Comparison of ENCODE assay signal across 1 cellular context in genomic region chr1:229600229-229600628, GRCh38.
TF ChIP-seq lines count a peak whose summit lies in the region.

No MANE protein-coding gene starts in this region.

TF ChIP-seq in H1, 55 proteins besides CTCF, POLR2A, EP300 and RAD21:
- no peak for TF ChIP-seq CHD2 (IDR thresholded peaks at IDR 0.05; ENCODE audit: low read length)
- TF ChIP-seq NANOG (IDR thresholded peaks at IDR 0.05; ENCODE audit: insufficient read depth, low read depth, low read length, poor library complexity, severe bottlenecking) = no peak
- TF ChIP-seq SUZ12 (IDR thresholded peaks at IDR 0.05; ENCODE audit: low read length) = no peak
- TF ChIP-seq GTF2F1 (IDR thresholded peaks at IDR 0.05; ENCODE audit: borderline replicate concordance, low read depth, low read length) = no peak
- TF ChIP-seq YY1 (IDR thresholded peaks at IDR 0.05; ENCODE audit: low read depth, low read length) = no peak
- no peak for TF ChIP-seq ATF2 (IDR thresholded peaks at IDR 0.05; ENCODE audit: low read length)
- TF ChIP-seq SIRT6 (IDR thresholded peaks at IDR 0.05; ENCODE audit: low read length) = no peak
- TF ChIP-seq ZNF274 (IDR thresholded peaks at IDR 0.05; ENCODE audit: borderline replicate concordance, extremely low read depth, low read length) = no peak
- TF ChIP-seq RFX5 (IDR thresholded peaks at IDR 0.05; ENCODE audit: borderline replicate concordance, low read depth, low read length) = no peak
- TF ChIP-seq TEAD4 (IDR thresholded peaks at IDR 0.05; ENCODE audit: low read depth, low read length) = no peak
- no peak for TF ChIP-seq HDAC2 (IDR thresholded peaks at IDR 0.05; ENCODE audit: borderline replicate concordance in 1 of 2, low read depth in 2 of 2, low read length in 2 of 2)
- TF ChIP-seq GABPA (IDR thresholded peaks at IDR 0.05; ENCODE audit: borderline replicate concordance, insufficient read depth, low read length) = no peak
- TF ChIP-seq CBX5 (IDR thresholded peaks at IDR 0.05; ENCODE audit: low read depth, low read length) = no peak
- no peak for TF ChIP-seq RBBP5 (IDR thresholded peaks at IDR 0.05; ENCODE audit: borderline replicate concordance, low read depth, low read length)
